Comparison of ENCODE assay signal across 30 cellular contexts in the genomic region with DNA sequence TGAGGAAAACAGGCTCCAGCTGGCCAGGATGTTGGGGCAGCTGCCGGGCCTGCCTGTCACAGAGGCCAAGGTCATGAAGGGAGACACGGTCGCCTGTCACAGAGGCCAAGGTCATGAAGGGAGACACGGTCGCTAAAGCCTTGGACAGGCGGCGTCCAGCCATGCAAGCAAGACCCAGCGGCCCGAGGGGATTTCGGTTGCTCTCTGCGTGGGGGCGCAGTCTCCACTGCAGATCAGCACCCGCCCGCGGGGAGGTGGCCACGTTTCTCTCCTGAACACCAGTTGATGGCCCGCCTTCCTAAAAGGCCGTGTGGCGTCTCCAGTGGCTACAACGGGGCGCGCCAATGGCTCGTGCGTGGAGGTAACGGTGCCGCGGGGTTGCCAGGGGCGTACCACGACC.
"Had no signal": no experiment of that assay in that cellular context is flagged by ENCODE, and none has a peak within 500 bp of the region (broad histone marks: within the 10 kb centered on the region; RNA-seq: fewer than 3 reads in every experiment).

No MANE protein-coding gene starts in this region.

- H3K27me3 ChIP-seq: pancreas, right lobe of liver, sigmoid colon, spleen, suprapubic skin, testis, tibial artery, transverse colon, upper lobe of right lung, uterus had no signal

- H3K4me2 ChIP-seq: neural progenitor cell, smooth muscle cell had no signal

- H3K9me3 ChIP-seq: neutrophil, pancreas, prostate gland, right lobe of liver, sigmoid colon, spleen, suprapubic skin, testis, tibial artery, transverse colon, upper lobe of right lung, uterus had no signal

- H3K9ac ChIP-seq: neural progenitor cell had no signal

- H3K4me3 Mint-ChIP-seq: naive thymus-derived CD4-positive, alpha-beta T cell; natural killer cell; nephron; neural progenitor cell; stimulated activated memory B cell treated with anti-CD40 and anti-IgM and Interleukin-4, amounts not matched to agents 10 μg/mL and 1 μg/mL and 100 μg/mL, for 72 hours; stimulated activated naive CD8-positive, alpha-beta T cell treated with anti-CD3 and anti-CD28 coated beads, Interleukin-15, amount 100 ng/mL, for 72 hours; type B pancreatic cell had no signal

- H3K4me3 ChIP-seq: neural progenitor cell, pancreas, prostate gland, right lobe of liver, sigmoid colon, smooth muscle cell, spleen, suprapubic skin, testis, tibial artery, transverse colon, upper lobe of right lung, uterus had no signal

- H3K36me3 Mint-ChIP-seq: natural killer cell, neural progenitor cell, type B pancreatic cell had no signal

- ATAC-seq: naive thymus-derived CD4-positive, alpha-beta T cell; natural killer cell; pancreas; right cardiac atrium; right lobe of liver; stimulated activated memory B cell treated with anti-CD40 and anti-IgM and Interleukin-4, amounts not matched to agents 10 μg/mL and 1 μg/mL and 100 μg/mL, for 72 hours; stimulated activated naive CD8-positive, alpha-beta T cell treated with anti-CD3 and anti-CD28 coated beads, Interleukin-15, amount 100 ng/mL, for 72 hours; stimulated activated naive CD8-positive, alpha-beta T cell treated with anti-CD3 and anti-CD28 coated beads, Interleukin-15, Interleukin-2, amounts not matched to agents 100 U/mL and 50 U/mL, for 24 hours; upper lobe of right lung had no signal

- H3K27ac Mint-ChIP-seq: natural killer cell; nephron; neural progenitor cell; stimulated activated memory B cell treated with anti-CD40 and anti-IgM and Interleukin-4, amounts not matched to agents 10 μg/mL and 1 μg/mL and 100 μg/mL, for 72 hours; stimulated activated naive CD8-positive, alpha-beta T cell treated with anti-CD3 and anti-CD28 coated beads, Interleukin-15, amount 100 ng/mL, for 72 hours; type B pancreatic cell had no signal

- H3K9me3 Mint-ChIP-seq: natural killer cell; nephron; neural progenitor cell; stimulated activated memory B cell treated with anti-CD40 and anti-IgM and Interleukin-4, amounts not matched to agents 10 μg/mL and 1 μg/mL and 100 μg/mL, for 72 hours; type B pancreatic cell had no signal

- H3K4me1 Mint-ChIP-seq: natural killer cell; neural progenitor cell; stimulated activated memory B cell treated with anti-CD40 and anti-IgM and Interleukin-4, amounts not matched to agents 10 μg/mL and 1 μg/mL and 100 μg/mL, for 72 hours had no signal

- FAIRE-seq: pancreas had no signal

- H3K4me1 ChIP-seq: pancreas, prostate gland, right lobe of liver, sigmoid colon, spleen, suprapubic skin, testis, tibial artery, transverse colon, upper lobe of right lung, uterus had no signal

- H3K36me3 ChIP-seq: neural progenitor cell, neutrophil, pancreas, prostate gland, right lobe of liver, sigmoid colon, spleen, suprapubic skin, tibial artery, transverse colon, upper lobe of right lung, uterus had no signal

- H3K27me3 Mint-ChIP-seq: stimulated activated memory B cell treated with anti-CD40 and anti-IgM and Interleukin-4, amounts not matched to agents 10 μg/mL and 1 μg/mL and 100 μg/mL, for 72 hours; stimulated activated naive CD8-positive, alpha-beta T cell treated with anti-CD3 and anti-CD28 coated beads, Interleukin-15, amount 100 ng/mL, for 72 hours had no signal

- H3K27ac ChIP-seq: neural progenitor cell, neutrophil, pancreas, prostate gland, right lobe of liver, sigmoid colon, spleen, suprapubic skin, testis, tibial artery, transverse colon, upper lobe of right lung, uterus had no signal

- H2AFZ ChIP-seq: neural progenitor cell had no signal

- DNase-seq: naive thymus-derived CD4-positive, alpha-beta T cell; natural killer cell; nucleus accumbens; sigmoid colon; spleen; stimulated activated CD4-positive, alpha-beta T cell treated with anti-CD3 and anti-CD28 coated beads, Interleukin-12 subunit alpha, Interleukin-12 subunit beta, amount 100 ng/mL, for 4 hours; stimulated activated CD4-positive, alpha-beta T cell treated with anti-CD3 and anti-CD28 coated beads, Interleukin-1b, Interleukin-23, amount 100 ng/mL, for 48 hours; stimulated activated CD4-positive, alpha-beta T cell treated with anti-CD3 and anti-CD28 coated beads, Interleukin-4, amount 100 ng/mL, for 1 hour; stimulated activated CD4-positive, alpha-beta T cell treated with anti-CD3 and anti-CD28 coated beads, Interleukin-4, amount 100 ng/mL, for 4 hours; stimulated activated CD8-positive, alpha-beta memory T cell treated with anti-CD3 and anti-CD28 coated beads, Interleukin-4, amount 100 ng/mL, for 48 hours; stimulated activated naive CD4-positive, alpha-beta T cell; stimulated activated naive CD8-positive, alpha-beta T cell treated with anti-CD3 and anti-CD28 coated beads, Interleukin-15, amount 100 ng/mL, for 72 hours; stimulated activated naive CD8-positive, alpha-beta T cell treated with anti-CD3 and anti-CD28 coated beads, Interleukin-15, Interleukin-2, amounts not matched to agents 100 U/mL and 50 U/mL, for 24 hours; substantia nigra; testis; transverse colon; upper lobe of right lung; uterus had no signal
